In the genomic region with DNA sequence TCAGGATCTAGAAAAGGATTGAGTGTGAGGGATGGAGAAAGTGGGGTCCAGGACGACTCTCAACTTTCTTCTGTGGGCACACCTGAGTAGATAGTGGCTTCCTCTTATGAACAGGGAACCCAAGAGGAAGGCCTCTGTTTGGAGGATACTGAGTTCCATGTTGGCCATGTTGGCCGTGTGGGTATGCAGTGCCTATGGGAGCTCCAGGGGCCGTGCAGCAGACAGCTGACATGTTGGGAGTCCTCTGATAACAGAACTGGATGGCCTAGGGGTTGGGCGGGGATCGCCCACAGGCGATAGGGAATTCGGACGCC, we compare ENCODE assay signal across 8 cellular contexts. TPM values are rescaled to one million over a fixed set of nuclear protein-coding genes. Genes with fewer than 3 reads are reported as not detected.
DNase-seq lines count a peak whose midpoint lies in the region; ATAC-seq and TF ChIP-seq lines count a peak whose summit lies in the region.

No MANE protein-coding gene starts in this region.

- CTCF ChIA-PET in CD8-positive, alpha-beta T cell (lab: Charles Lee), result interaction anchor here (7.3 kb wide), 1 partner anchor 21 kb away, joined by 54 read pairs; no protein-coding TSS in a partner anchor

- H3K27ac ChIP-seq in CD8-positive, alpha-beta T cell (ENCODE audit: low read depth, low read length), result peak overlapping the region; percentile 86
- peak overlapping the region; percentile 90 to 97 for H3K27ac ChIP-seq in left lung
- H3K27ac ChIP-seq in tibial artery, result peak overlapping the region; percentile 92 to 94

- peaks cover 20% of the 10 kb centered on the region for H3K4me1 ChIP-seq in CD8-positive, alpha-beta T cell (ENCODE audit: insufficient read depth, low read length)
- H3K4me1 ChIP-seq in left lung (peaks cover 0 to 32% of the 10 kb centered on the region in 2 donors), tibial artery (peaks cover 0 to 28% (median 20%) of the 10 kb centered on the region in 4 donors)

- no peaks in the 10 kb centered on the region for H3K27me3 ChIP-seq in CD8-positive, alpha-beta T cell (ENCODE audit: insufficient read depth, low read length)
- H3K27me3 ChIP-seq in left lung (no peaks in the 10 kb centered on the region), tibial artery (no peaks in the 10 kb centered on the region)

- H3K27me3 Mint-ChIP-seq in CD8-positive, alpha-beta T cell (ENCODE audit: low read depth), result no peaks in the 10 kb centered on the region
- H3K27me3 Mint-ChIP-seq in activated naive CD8-positive, alpha-beta T cell treated with anti-CD3 and anti-CD28 coated beads, Interleukin-2, amount 10 ng/mL, durations not matched to agents 7 days and 5 days, result no peaks in the 10 kb centered on the region

- peaks cover 16% of the 10 kb centered on the region for H3K36me3 ChIP-seq in CD8-positive, alpha-beta T cell (ENCODE audit: insufficient read depth, low read length)
- peaks cover 0 to 32% of the 10 kb centered on the region in 2 donors for H3K36me3 ChIP-seq in left lung
- H3K36me3 ChIP-seq in tibial artery, result peaks cover 4 to 23% (median 17%) of the 10 kb centered on the region in 3 donors

- peak; percentile 24 for ATAC-seq in CD8-positive, alpha-beta T cell
- ATAC-seq in HG02623 (IDR thresholded peaks at IDR 0.05; ENCODE audit: unreplicated experiment), result peak; percentile 2
- peak; percentile 35 for ATAC-seq in activated naive CD8-positive, alpha-beta T cell treated with anti-CD3 and anti-CD28 coated beads, Interleukin-2, amount 10 ng/mL, durations not matched to agents 7 days and 5 days (ENCODE audit: low read depth)
- ATAC-seq in left lung, result peak; percentile 25

- no peak for DNase-seq in CD8-positive, alpha-beta T cell
- DNase-seq in activated naive CD8-positive, alpha-beta T cell treated with anti-CD3 and anti-CD28 coated beads, Interleukin-2, amount 10 ng/mL, durations not matched to agents 7 days and 5 days, result no peak
- DNase-seq in left lung, result no peak
- no peak for DNase-seq in tibial artery
- DNase-seq in NCI-H82 (lab: John Stamatoyannopoulos, UW), result no peak
- no peak for DNase-seq in NCI-H2171 (lab: John Stamatoyannopoulos, UW)
- DNase-seq in activated CD4-positive, alpha-beta T cell treated with anti-CD3 and anti-CD28 coated beads for 48 hours, result no peak

- peak overlapping the region; percentile 98 for H3K27ac Mint-ChIP-seq in CD8-positive, alpha-beta T cell
- peak overlapping the region; percentile 93 for H3K27ac Mint-ChIP-seq in activated naive CD8-positive, alpha-beta T cell treated with anti-CD3 and anti-CD28 coated beads, Interleukin-2, amount 10 ng/mL, durations not matched to agents 7 days and 5 days

- POLR2A ChIA-PET in CD8-positive, alpha-beta T cell (lab: Charles Lee), result interaction anchor here (0.6 to 3.8 kb wide), 12 partner anchors 15 to 1170 kb away, joined by 3 to 35 read pairs (median 8); partner anchors contain the start of genes ARMH1, DMAP1, HECTD3 and MUTYH
- POLR2A ChIA-PET in activated naive CD8-positive, alpha-beta T cell treated with anti-CD3 and anti-CD28 coated beads, Interleukin-2, amount 10 ng/mL, durations not matched to agents 7 days and 5 days (lab: Charles Lee), result interaction anchor here (0.8 to 2.9 kb wide), 24 partner anchors 11 to 1056 kb away, joined by 3 to 29 read pairs (median 4); partner anchors contain the start of genes ARMH1, DMAP1, HECTD3 and KDM4A

- H3K36me3 Mint-ChIP-seq in CD8-positive, alpha-beta T cell, result peaks cover 33% of the 10 kb centered on the region
- peaks cover 11% of the 10 kb centered on the region for H3K36me3 Mint-ChIP-seq in activated naive CD8-positive, alpha-beta T cell treated with anti-CD3 and anti-CD28 coated beads, Interleukin-2, amount 10 ng/mL, durations not matched to agents 7 days and 5 days

- peaks cover 47% of the 10 kb centered on the region for H3K4me1 Mint-ChIP-seq in CD8-positive, alpha-beta T cell (ENCODE audit: low read depth)
- peaks cover 20% of the 10 kb centered on the region for H3K4me1 Mint-ChIP-seq in activated naive CD8-positive, alpha-beta T cell treated with anti-CD3 and anti-CD28 coated beads, Interleukin-2, amount 10 ng/mL, durations not matched to agents 7 days and 5 days

- no peak for TF ChIP-seq CTCF in CD8-positive, alpha-beta T cell (IDR thresholded peaks at IDR 0.05)
- TF ChIP-seq CTCF in left lung (IDR thresholded peaks at IDR 0.05) (no peak), tibial artery (IDR thresholded peaks at IDR 0.05) (no peak)

- H3K9me3 Mint-ChIP-seq in CD8-positive, alpha-beta T cell, result no peaks in the 10 kb centered on the region
- peaks cover 1% of the 10 kb centered on the region for H3K9me3 Mint-ChIP-seq in activated naive CD8-positive, alpha-beta T cell treated with anti-CD3 and anti-CD28 coated beads, Interleukin-2, amount 10 ng/mL, durations not matched to agents 7 days and 5 days

- H3K4me3 Mint-ChIP-seq in CD8-positive, alpha-beta T cell, result peak overlapping the region; percentile 90
- peak overlapping the region; percentile 93 for H3K4me3 Mint-ChIP-seq in activated naive CD8-positive, alpha-beta T cell treated with anti-CD3 and anti-CD28 coated beads, Interleukin-2, amount 10 ng/mL, durations not matched to agents 7 days and 5 days

- H3K9me3 ChIP-seq in CD8-positive, alpha-beta T cell (ENCODE audit: low read length), result no peaks in the 10 kb centered on the region
- no peaks in the 10 kb centered on the region for H3K9me3 ChIP-seq in left lung
- no peaks in the 10 kb centered on the region for H3K9me3 ChIP-seq in tibial artery

- intact Hi-C loops in CD8-positive, alpha-beta T cell (cut with DNase I, micrococcal nuclease), result loop anchor here in 1 of 2 experiments (1.0 to 5.0 kb wide), 3 partner anchors 22 to 684 kb away; partner anchors contain the start of genes ARMH1, IPO13 and TMEM53
- intact Hi-C loops in left lung (cut with DNase I), result no loop called here
- intact Hi-C loops in tibial artery (cut with DNase I; ENCODE audit: low total_unique reads), result no loop called here

- peak overlapping the region; percentile 55 for H3K4me3 ChIP-seq in CD8-positive, alpha-beta T cell (ENCODE audit: low read depth, low read length)
- peak overlapping the region; percentile 51 to 69 for H3K4me3 ChIP-seq in left lung
- peak overlapping the region; percentile 64 to 90 for H3K4me3 ChIP-seq in tibial artery

RNA-seq across cellular contexts. Expression of gene TMEM53, which starts 43.0 kb away (rescaled TPM):
- 1 to 10 TPM in 1 of 2 experiments, not detected in 1; 1.2 TPM for total RNA-seq in CD8-positive, alpha-beta T cell
- total RNA-seq in activated naive CD8-positive, alpha-beta T cell treated with anti-CD3 and anti-CD28 coated beads, Interleukin-2, amount 10 ng/mL, durations not matched to agents 7 days and 5 days, result 1 to 10 TPM; 4.2 to 4.7 TPM
- 10 to 100 TPM; 17.1 to 18.8 TPM for total RNA-seq in left lung

RNA-seq across cellular contexts. Expression of gene ARMH1, which starts 43.2 kb away (rescaled TPM):
- 100 to 1,000 TPM; 117 to 128 TPM for total RNA-seq in CD8-positive, alpha-beta T cell
- 100 to 1,000 TPM in 1 of 2 experiments, 10 to 100 TPM in 1; 95.7 to 105 TPM for total RNA-seq in activated naive CD8-positive, alpha-beta T cell treated with anti-CD3 and anti-CD28 coated beads, Interleukin-2, amount 10 ng/mL, durations not matched to agents 7 days and 5 days
- 1 to 10 TPM; 4.0 to 6.4 TPM for total RNA-seq in left lung

Comparison
In these comparisons a context has a peak if more than half of its experiments do, and no peak if none do; other contexts are left out.
1. RNA of gene ARMH1, which starts 43.2 kb away (total RNA-seq): 117 to 128 TPM in CD8-positive, alpha-beta T cell and 95.7 to 105 TPM in activated naive CD8-positive, alpha-beta T cell treated with anti-CD3 and anti-CD28 coated beads, Interleukin-2, amount 10 ng/mL, durations not matched to agents 7 days and 5 days; 4.0 to 6.4 TPM in left lung; every median in the first group is over 10 times any median in the second.
2. Peak in every context shown above with its lines, with median percentiles within 50 percentile points of each other: ATAC-seq, H3K27ac ChIP-seq and H3K4me3 ChIP-seq.